1 cellular context compared by ENCODE assay signal in genomic region chr13:52159159-52159982, GRCh38.
A peak's percentile ranks its signal among the peaks of the same experiment; 100 is the strongest.
TF ChIP-seq lines count a peak whose summit lies in the region.

A gene with protein sequence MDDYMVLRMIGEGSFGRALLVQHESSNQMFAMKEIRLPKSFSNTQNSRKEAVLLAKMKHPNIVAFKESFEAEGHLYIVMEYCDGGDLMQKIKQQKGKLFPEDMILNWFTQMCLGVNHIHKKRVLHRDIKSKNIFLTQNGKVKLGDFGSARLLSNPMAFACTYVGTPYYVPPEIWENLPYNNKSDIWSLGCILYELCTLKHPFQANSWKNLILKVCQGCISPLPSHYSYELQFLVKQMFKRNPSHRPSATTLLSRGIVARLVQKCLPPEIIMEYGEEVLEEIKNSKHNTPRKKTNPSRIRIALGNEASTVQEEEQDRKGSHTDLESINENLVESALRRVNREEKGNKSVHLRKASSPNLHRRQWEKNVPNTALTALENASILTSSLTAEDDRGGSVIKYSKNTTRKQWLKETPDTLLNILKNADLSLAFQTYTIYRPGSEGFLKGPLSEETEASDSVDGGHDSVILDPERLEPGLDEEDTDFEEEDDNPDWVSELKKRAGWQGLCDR (minus strand): TSS chr13:52159597. CDS start chr13:52156191, 3,406 bp downstream.

TF ChIP-seq in K562, 482 proteins besides CTCF, POLR2A, EP300 and RAD21 (continued from another document and continues in another):
- TF ChIP-seq ZNF77 (CRISPR knock-in tag; IDR thresholded peaks at IDR 0.05), result no peak
- TF ChIP-seq NR2F6 (CRISPR knock-in tag; IDR thresholded peaks at IDR 0.05), result no peak
- no peak for TF ChIP-seq DACH1 (IDR thresholded peaks at IDR 0.05; ENCODE audit: partially characterized antibody)
- no peak for TF ChIP-seq ELF2 (CRISPR knock-in tag; IDR thresholded peaks at IDR 0.05)
- peak; percentile 61 for TF ChIP-seq CXXC5 (CRISPR knock-in tag; IDR thresholded peaks at IDR 0.05)
- TF ChIP-seq MAZ (CRISPR knock-in tag; conservative IDR thresholded peaks at IDR 0.05 in 1 of 2, IDR thresholded peaks at IDR 0.05 in 1 of 2), result peak in 1 of 2 experiments; percentile 59; a peak in 2 of 4 replicates
- no peak for TF ChIP-seq ZNF280A (IDR thresholded peaks at IDR 0.05; ENCODE audit: low read depth, partially characterized antibody)
- peak; percentile 38; the same call in 1 of the 2 replicates for TF ChIP-seq SUPT5H (IDR thresholded peaks at IDR 0.05)
- TF ChIP-seq GABPA (tag; conservative IDR thresholded peaks at IDR 0.05; ENCODE audit: low read depth), result peak; percentile 42; the same call in 1 of the 2 replicates
- peak; percentile 33; the same call in 1 of the 2 replicates for TF ChIP-seq EP400 (IDR thresholded peaks at IDR 0.05)
- peak; percentile 24 for TF ChIP-seq RBM22 (IDR thresholded peaks at IDR 0.05; ENCODE audit: low read depth, low read length, poor library complexity, severe bottlenecking)
- TF ChIP-seq ZNF57 (CRISPR knock-in tag; IDR thresholded peaks at IDR 0.05), result no peak
- peak; percentile 56; the same call in 1 of the 2 replicates for TF ChIP-seq SAFB (IDR thresholded peaks at IDR 0.05; ENCODE audit: borderline replicate concordance, low read depth, low read length)
- 0 out of 2 replicates have a peak, but pooled peaks have one; percentile 28 for TF ChIP-seq ZNF316 (IDR thresholded peaks at IDR 0.05)
- no peak for TF ChIP-seq PHB2 (IDR thresholded peaks at IDR 0.05; ENCODE audit: low read depth)
- TF ChIP-seq HMGN3 (IDR thresholded peaks at IDR 0.05; ENCODE audit: borderline replicate concordance, extremely low read depth, insufficient read length, low read depth, low read length), result peak; percentile 21
- TF ChIP-seq ASH1L (IDR thresholded peaks at IDR 0.05; ENCODE audit: borderline replicate concordance, low read depth, partially characterized antibody), result peak; percentile 61
- peak; percentile 100 for TF ChIP-seq MGA (IDR thresholded peaks at IDR 0.05)
- no peak for TF ChIP-seq CREB1 (IDR thresholded peaks at IDR 0.05)
- peak; percentile 49 for TF ChIP-seq CREB1 (CRISPR knock-in tag; IDR thresholded peaks at IDR 0.05)
- 0 out of 2 replicates have a peak, but pooled peaks have one; percentile 6 for TF ChIP-seq HCFC1 (IDR thresholded peaks at IDR 0.05; ENCODE audit: low read depth, low read length)
- TF ChIP-seq, protein P1, sequence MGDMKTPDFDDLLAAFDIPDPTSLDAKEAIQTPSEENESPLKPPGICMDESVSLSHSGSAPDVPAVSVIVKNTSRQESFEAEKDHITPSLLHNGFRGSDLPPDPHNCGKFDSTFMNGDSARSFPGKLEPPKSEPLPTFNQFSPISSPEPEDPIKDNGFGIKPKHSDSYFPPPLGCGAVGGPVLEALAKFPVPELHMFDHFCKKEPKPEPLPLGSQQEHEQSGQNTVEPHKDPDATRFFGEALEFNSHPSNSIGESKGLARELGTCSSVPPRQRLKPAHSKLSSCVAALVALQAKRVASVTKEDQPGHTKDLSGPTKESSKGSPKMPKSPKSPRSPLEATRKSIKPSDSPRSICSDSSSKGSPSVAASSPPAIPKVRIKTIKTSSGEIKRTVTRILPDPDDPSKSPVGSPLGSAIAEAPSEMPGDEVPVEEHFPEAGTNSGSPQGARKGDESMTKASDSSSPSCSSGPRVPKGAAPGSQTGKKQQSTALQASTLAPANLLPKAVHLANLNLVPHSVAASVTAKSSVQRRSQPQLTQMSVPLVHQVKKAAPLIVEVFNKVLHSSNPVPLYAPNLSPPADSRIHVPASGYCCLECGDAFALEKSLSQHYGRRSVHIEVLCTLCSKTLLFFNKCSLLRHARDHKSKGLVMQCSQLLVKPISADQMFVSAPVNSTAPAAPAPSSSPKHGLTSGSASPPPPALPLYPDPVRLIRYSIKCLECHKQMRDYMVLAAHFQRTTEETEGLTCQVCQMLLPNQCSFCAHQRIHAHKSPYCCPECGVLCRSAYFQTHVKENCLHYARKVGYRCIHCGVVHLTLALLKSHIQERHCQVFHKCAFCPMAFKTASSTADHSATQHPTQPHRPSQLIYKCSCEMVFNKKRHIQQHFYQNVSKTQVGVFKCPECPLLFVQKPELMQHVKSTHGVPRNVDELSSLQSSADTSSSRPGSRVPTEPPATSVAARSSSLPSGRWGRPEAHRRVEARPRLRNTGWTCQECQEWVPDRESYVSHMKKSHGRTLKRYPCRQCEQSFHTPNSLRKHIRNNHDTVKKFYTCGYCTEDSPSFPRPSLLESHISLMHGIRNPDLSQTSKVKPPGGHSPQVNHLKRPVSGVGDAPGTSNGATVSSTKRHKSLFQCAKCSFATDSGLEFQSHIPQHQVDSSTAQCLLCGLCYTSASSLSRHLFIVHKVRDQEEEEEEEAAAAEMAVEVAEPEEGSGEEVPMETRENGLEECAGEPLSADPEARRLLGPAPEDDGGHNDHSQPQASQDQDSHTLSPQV (IDR thresholded peaks at IDR 0.05), result peak; percentile 92
- peak; percentile 38 for TF ChIP-seq ETV1 (tag; conservative IDR thresholded peaks at IDR 0.05; ENCODE audit: low read depth)
- peak; percentile 28; the same call in 1 of the 2 replicates for TF ChIP-seq JUN (IDR thresholded peaks at IDR 0.05; ENCODE audit: borderline replicate concordance, low read depth, low read length)
- no peak for TF ChIP-seq JUN (CRISPR knock-in tag; IDR thresholded peaks at IDR 0.05; ENCODE audit: borderline replicate concordance)
- TF ChIP-seq, protein P2, sequence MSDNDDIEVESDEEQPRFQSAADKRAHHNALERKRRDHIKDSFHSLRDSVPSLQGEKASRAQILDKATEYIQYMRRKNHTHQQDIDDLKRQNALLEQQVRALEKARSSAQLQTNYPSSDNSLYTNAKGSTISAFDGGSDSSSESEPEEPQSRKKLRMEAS (CRISPR knock-in tag; IDR thresholded peaks at IDR 0.05), result peak; percentile 93
- TF ChIP-seq MNT (conservative IDR thresholded peaks at IDR 0.05), result peak in 1 of 2 experiments; percentile 57; a peak in 2 of 4 replicates
- TF ChIP-seq ZNF436 (CRISPR knock-in tag; IDR thresholded peaks at IDR 0.05), result no peak
- TF ChIP-seq ZNF431 (CRISPR knock-in tag; IDR thresholded peaks at IDR 0.05), result peak; percentile 77
